Comparison of ENCODE assay signal across 23 cellular contexts in the genomic region with DNA sequence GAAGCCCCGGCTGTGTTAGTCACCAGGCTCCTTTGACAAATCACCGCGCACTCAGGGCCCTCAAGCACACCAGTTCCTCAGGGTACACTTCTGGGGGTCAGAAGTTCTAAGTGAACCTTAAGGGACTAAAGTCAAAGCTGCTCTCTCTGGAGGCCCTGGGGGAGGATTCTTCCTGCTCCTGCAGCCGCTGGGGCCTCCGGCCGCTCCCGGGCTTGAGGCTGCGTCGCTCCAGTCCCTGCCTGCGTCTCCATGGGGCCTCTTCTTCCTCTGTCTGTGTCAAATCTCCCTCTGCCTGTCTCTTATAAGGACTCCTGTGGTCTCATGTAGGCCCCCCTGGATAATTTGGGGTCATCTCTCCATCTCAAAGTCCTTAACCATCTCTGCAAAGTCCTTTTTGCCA. TPM values are rescaled to one million over a fixed set of nuclear protein-coding genes. Genes with fewer than 3 reads are reported as not detected.
DNase-seq lines count a peak whose midpoint lies in the region; ATAC-seq and TF ChIP-seq lines count a peak whose summit lies in the region.
"Had no signal": no experiment of that assay in that cellular context is flagged by ENCODE, and none has a peak within 500 bp of the region (broad histone marks: within the 10 kb centered on the region; RNA-seq: fewer than 3 reads in every experiment).

No MANE protein-coding gene starts in this region.

- H3K36me3 ChIP-seq in left ventricle myocardium inferior = no peaks in the 10 kb centered on the region
- no peaks in the 10 kb centered on the region for H3K36me3 ChIP-seq in OCI-LY7 (ENCODE audit: insufficient read depth, low read length)
- no peaks in the 10 kb centered on the region for H3K36me3 ChIP-seq in testis (ENCODE audit: low read depth, missing control alignments)

- H3K27ac ChIP-seq in left ventricle myocardium inferior (replicated peaks) (peak overlapping the region; percentile 71), OCI-LY7 (ENCODE audit: low read depth, low read length, poor library complexity, severe bottlenecking) (peak overlapping the region; percentile 80), testis (peak overlapping the region in 1 of 2 donors; percentile 75)
- H3K27ac ChIP-seq: GM23248 had no signal

- WGBS in testis, 2 donors = 66 to 82% methylated on average over 8 to 10 of the region's 10 CpGs

- DNase-seq in left ventricle myocardium inferior (no peak), left ventricle myocardium superior (no peak), OCI-LY7 (ENCODE audit: low spot score) (no peak), omental fat pad (ENCODE audit: low spot score) (no peak), testis (peak; percentile 55)
- DNase-seq in activated effector memory CD4-positive, alpha-beta T cell treated with Interleukin-2 at 50 U/mL for 16 hours = no peak
- DNase-seq: 8988T; ACHN; CD4-positive, alpha-beta memory T cell; DMS 273 treated with DMSO at 0.1 percent for 48 hours; DMS79; GF-D8; GM23248; H7; NCI-H1105 treated with DMSO at 0.1 percent for 48 hours; NCI-H2029 treated with DMSO at 0.1 percent for 48 hours; NCI-H446 treated with DMSO at 0.1 percent for 48 hours; NCI-H526 treated with DMSO at 0.1 percent for 48 hours; SHP77 treated with DMSO at 0.1 percent for 48 hours had no signal

- H3K27me3 ChIP-seq in left ventricle myocardium inferior (ENCODE audit: low read depth) (peaks cover 23% of the 10 kb centered on the region), testis (no peaks in the 10 kb centered on the region)

- H4K20me1 ChIP-seq in OCI-LY7 (ENCODE audit: insufficient read depth, low read length) = no peaks in the 10 kb centered on the region

- BruUV-seq in OCI-LY7 (replicated peaks; lab: Mats Ljungman, UMichigan) = no TSS peak

- peak overlapping the region; percentile 87 for H3K4me2 ChIP-seq in OCI-LY7 (ENCODE audit: low read length)

- TF ChIP-seq CTCF in left ventricle myocardium inferior (IDR thresholded peaks at IDR 0.05; ENCODE audit: borderline replicate concordance) (no peak), OCI-LY7 (conservative IDR thresholded peaks at IDR 0.05; ENCODE audit: low read length) (no peak), omental fat pad (IDR thresholded peaks at IDR 0.05) (no peak), testis (IDR thresholded peaks at IDR 0.05) (no peak)

- ATAC-seq in left ventricle myocardium superior = no peak
- peak; percentile 24 for ATAC-seq in omental fat pad (ENCODE audit: low FRiP score)
- no peak for ATAC-seq in GM19395 (IDR thresholded peaks at IDR 0.05; ENCODE audit: unreplicated experiment)
- ATAC-seq in GM21576 (IDR thresholded peaks at IDR 0.05; ENCODE audit: unreplicated experiment) = no peak

- H3K4me1 ChIP-seq in left ventricle myocardium inferior (peaks cover 41% of the 10 kb centered on the region), OCI-LY7 (ENCODE audit: insufficient read depth, low read length, poor library complexity, severe bottlenecking) (peaks cover 37% of the 10 kb centered on the region), testis (peaks cover 50% of the 10 kb centered on the region)

- intact Hi-C loops in left ventricle myocardium inferior (cut with micrococcal nuclease) (no loop called here), left ventricle myocardium superior (cut with micrococcal nuclease) (no loop called here), OCI-LY7 (cut with micrococcal nuclease; ENCODE audit: unreplicated experiment) (loop anchor here (1.0 kb wide), 1 partner anchor 192 kb away; a partner anchor contains a TSS), testis (cut with DNase I; ENCODE audit: low total_unique reads) (no loop called here)

- H2AFZ ChIP-seq in OCI-LY7 (ENCODE audit: low read length) = peak overlapping the region; percentile 76; the same call in 1 of the 2 replicates
- H2AFZ ChIP-seq: GM23248 had no signal

- H3K9me3 ChIP-seq in left ventricle myocardium inferior (replicated peaks) (no peaks in the 10 kb centered on the region), OCI-LY7 (ENCODE audit: low read length) (no peaks in the 10 kb centered on the region), testis (no peaks in the 10 kb centered on the region)

- CTCF ChIA-PET in OCI-LY7 (lab: Charles Lee; ENCODE audit: unreplicated experiment) = interaction anchor here (0.6 kb wide), 1 partner anchor 869 kb away, joined by 4 read pairs; no protein-coding TSS in a partner anchor

- POLR2A ChIA-PET in OCI-LY7 (lab: Charles Lee) = no interaction called here

- H3K4me3 ChIP-seq in left ventricle myocardium inferior (no peak overlapping the region), OCI-LY7 (ENCODE audit: low read depth, low read length, poor library complexity, severe bottlenecking) (peak overlapping the region; percentile 63), testis (no peak overlapping the region)
- H3K4me3 ChIP-seq: GM23248 had no signal

- no peaks in the 10 kb centered on the region for H3K79me2 ChIP-seq in OCI-LY7 (ENCODE audit: insufficient read depth, low read depth, low read length)

- no peaks in the 10 kb centered on the region for H3K9me2 ChIP-seq in OCI-LY7 (ENCODE audit: insufficient read depth, low read length)

- TF ChIP-seq POLR2A in testis (IDR thresholded peaks at IDR 0.05) = no peak

RNA-seq across cellular contexts. Expression of a gene that starts 18.1 kb away (rescaled TPM):
- total RNA-seq in left ventricle myocardium inferior = 0.69 TPM
- 18.1 TPM for total RNA-seq in left ventricle myocardium superior
- total RNA-seq in OCI-LY7 (2014; rRNA removed; shearing (Covaris generic)) = not detected in 2 replicates
- not detected in 2 replicates for total RNA-seq in OCI-LY7 (2022)
- total RNA-seq in omental fat pad = 1 to 10 TPM; 1.3 to 3.7 (median 1.7) TPM
- total RNA-seq in testis = 10 to 100 TPM; 54.5 to 70.6 TPM
- polyA plus RNA-seq in testis (ENCODE audit: insufficient read depth, low read depth, low replicate concordance) = 19.0 TPM
- total RNA-seq: CD4-positive, alpha-beta memory T cell; GM23248; MCF 10A had no signal
- polyA plus RNA-seq: BJ; CD4-positive, alpha-beta memory T cell; GM23248 had no signal
